In the genomic region with DNA sequence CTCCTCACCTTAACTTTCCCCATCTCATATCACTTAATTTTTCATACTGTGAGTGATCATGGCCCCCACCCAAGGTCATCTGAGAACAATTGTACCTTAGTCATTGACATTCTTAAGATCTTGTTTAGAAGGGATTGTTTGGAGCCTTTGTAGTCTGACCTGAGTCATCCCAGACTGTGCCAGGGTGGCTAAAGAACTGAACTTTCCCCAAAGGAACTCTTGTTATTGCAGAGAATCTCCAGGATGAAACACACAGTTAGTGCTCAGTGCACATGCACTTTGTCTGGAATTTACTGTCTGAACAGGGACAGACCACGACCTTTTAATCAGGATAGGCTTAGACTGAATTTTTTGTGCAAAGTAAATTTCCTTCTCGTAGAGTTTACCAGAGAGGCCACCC, we compare ENCODE assay signal across 14 cellular contexts.
A peak's percentile ranks its signal among the peaks of the same experiment; 100 is the strongest.
DNase-seq lines count a peak whose midpoint lies in the region; ATAC-seq, FAIRE-seq and TF ChIP-seq lines count a peak whose summit lies in the region.
"Had no signal": no experiment of that assay in that cellular context is flagged by ENCODE, and none has a peak within 500 bp of the region (broad histone marks: within the 10 kb centered on the region; RNA-seq: fewer than 3 reads in every experiment).

No MANE protein-coding gene starts in this region.

- H3K36me3 Mint-ChIP-seq in mesothelial cell of epicardium, result peaks cover 3% of the 10 kb centered on the region
- H3K36me3 Mint-ChIP-seq in CD4-positive, alpha-beta memory T cell, result no peaks in the 10 kb centered on the region
- H3K36me3 Mint-ChIP-seq: activated naive CD8-positive, alpha-beta T cell treated with anti-CD3 and anti-CD28 coated beads, Interleukin-2, amount 10 ng/mL, durations not matched to agents 7 days and 5 days; naive B cell had no signal

- no peak overlapping the region for H3K4me3 Mint-ChIP-seq in mesothelial cell of epicardium
- no peak overlapping the region for H3K4me3 Mint-ChIP-seq in CD4-positive, alpha-beta memory T cell
- H3K4me3 Mint-ChIP-seq: activated naive CD8-positive, alpha-beta T cell treated with anti-CD3 and anti-CD28 coated beads, Interleukin-2, amount 10 ng/mL, durations not matched to agents 7 days and 5 days had no signal

- no peaks in the 10 kb centered on the region for H3K9me2 ChIP-seq in Loucy (replicated peaks; ENCODE audit: low read depth, low read length)

- peaks cover 30% of the 10 kb centered on the region for H3K4me1 ChIP-seq in Loucy (ENCODE audit: insufficient read depth, low read length, poor library complexity, severe bottlenecking)
- no peaks in the 10 kb centered on the region for H3K4me1 ChIP-seq in CD4-positive, alpha-beta memory T cell (ENCODE audit: insufficient read depth, low read length)

- DNase-seq in COLO829 (ENCODE audit: low spot score), result peak; percentile 76
- DNase-seq in epithelial cell of proximal tubule (ENCODE audit: low read depth), result peak; percentile 78
- DNase-seq in mesothelial cell of epicardium (ENCODE audit: low spot score in 2 of 2, unreplicated experiment in 2 of 2), result no peak
- no peak for DNase-seq in GM12891 (ENCODE audit: insufficient read length, low spot score)
- no peak for DNase-seq in left lobe of liver (ENCODE audit: low spot score)
- DNase-seq in head of caudate nucleus, result no peak
- DNase-seq in CD4-positive, alpha-beta memory T cell, result no peak
- DNase-seq: activated CD4-positive, alpha-beta T cell treated with anti-CD3 and anti-CD28 coated beads for 4 hours; activated naive CD8-positive, alpha-beta T cell treated with anti-CD3 and anti-CD28 coated beads, Interleukin-2, amount 10 ng/mL, durations not matched to agents 7 days and 5 days; GOT3; naive B cell; NCI-H1694 treated with DMSO at 0.1 percent for 48 hours; stimulated activated CD4-positive, alpha-beta T cell treated with anti-CD3 and anti-CD28 coated beads, Interleukin-2, amount 100 ng/mL, for 48 hours had no signal

- no peaks in the 10 kb centered on the region for H3K9me3 ChIP-seq in Loucy (ENCODE audit: insufficient read depth, low read depth, low read length)
- no peaks in the 10 kb centered on the region for H3K9me3 ChIP-seq in CD4-positive, alpha-beta memory T cell (ENCODE audit: control insufficient read depth in 1 of 2, low read length in 2 of 2)

- POLR2A ChIA-PET in CD4-positive, alpha-beta memory T cell (lab: Charles Lee; ENCODE audit: partially characterized antibody), result no interaction called here

- H3K27ac ChIP-seq in CD4-positive, alpha-beta memory T cell (ENCODE audit: low read depth, low read length), result no peak overlapping the region

- H3K4me1 Mint-ChIP-seq in mesothelial cell of epicardium, result peaks cover 15% of the 10 kb centered on the region
- H3K4me1 Mint-ChIP-seq in CD4-positive, alpha-beta memory T cell, result no peaks in the 10 kb centered on the region
- H3K4me1 Mint-ChIP-seq: activated naive CD8-positive, alpha-beta T cell treated with anti-CD3 and anti-CD28 coated beads, Interleukin-2, amount 10 ng/mL, durations not matched to agents 7 days and 5 days had no signal

- CTCF ChIA-PET in CD4-positive, alpha-beta memory T cell (lab: Charles Lee; ENCODE audit: partially characterized antibody), result no interaction called here

- H4K20me1 ChIP-seq in Loucy (ENCODE audit: insufficient read depth, low read length, poor library complexity, severe bottlenecking), result no peaks in the 10 kb centered on the region

- H2AFZ ChIP-seq in Loucy (ENCODE audit: low read length), result peak overlapping the region; percentile 75

- no peak for FAIRE-seq in GM12891 (lab: Jason Lieb, UNC)

- no peak overlapping the region for H3K4me2 ChIP-seq in Loucy (ENCODE audit: low read depth, low read length, poor library complexity, severe bottlenecking)

- no peaks in the 10 kb centered on the region for H3K79me2 ChIP-seq in Loucy (ENCODE audit: insufficient read depth, low read length)

- no peak for ATAC-seq in left lobe of liver

- H3K27ac Mint-ChIP-seq in mesothelial cell of epicardium, result peak overlapping the region; percentile 38
- H3K27ac Mint-ChIP-seq in CD4-positive, alpha-beta memory T cell, result no peak overlapping the region
- H3K27ac Mint-ChIP-seq: activated naive CD8-positive, alpha-beta T cell treated with anti-CD3 and anti-CD28 coated beads, Interleukin-2, amount 10 ng/mL, durations not matched to agents 7 days and 5 days had no signal

- H3K4me3 ChIP-seq in Loucy (ENCODE audit: low read length, poor library complexity, severe bottlenecking) (no peak overlapping the region), epithelial cell of proximal tubule (ENCODE audit: low read depth, low read length) (no peak overlapping the region)
- H3K4me3 ChIP-seq in CD4-positive, alpha-beta memory T cell (ENCODE audit: low read length in 2 of 2), result no peak overlapping the region

- H3K36me3 ChIP-seq in Loucy (ENCODE audit: insufficient read depth, low read length), result no peaks in the 10 kb centered on the region
- H3K36me3 ChIP-seq in CD4-positive, alpha-beta memory T cell (ENCODE audit: insufficient read depth, low read length), result no peaks in the 10 kb centered on the region

- no peaks in the 10 kb centered on the region for H3K27me3 ChIP-seq in Loucy (ENCODE audit: insufficient read depth, low read length, poor library complexity, severe bottlenecking)
- H3K27me3 ChIP-seq in CD4-positive, alpha-beta memory T cell (ENCODE audit: insufficient read depth, low read length), result no peaks in the 10 kb centered on the region

- H3K9ac ChIP-seq in Loucy (ENCODE audit: low read depth, low read length, poor library complexity, severe bottlenecking), result no peak overlapping the region

- H3K9me3 Mint-ChIP-seq in mesothelial cell of epicardium, result peaks cover 9% of the 10 kb centered on the region
- peaks cover 0 to 4% (median 0%) of the 10 kb centered on the region in 8 donors for H3K9me3 Mint-ChIP-seq in CD4-positive, alpha-beta memory T cell
- H3K9me3 Mint-ChIP-seq: activated naive CD8-positive, alpha-beta T cell treated with anti-CD3 and anti-CD28 coated beads, Interleukin-2, amount 10 ng/mL, durations not matched to agents 7 days and 5 days had no signal

- TF ChIP-seq CTCF in Loucy (conservative IDR thresholded peaks at IDR 0.05; ENCODE audit: low read length) (no peak), epithelial cell of proximal tubule (conservative IDR thresholded peaks at IDR 0.05; ENCODE audit: low read depth, low read length) (no peak), mesothelial cell of epicardium (IDR thresholded peaks at IDR 0.05; ENCODE audit: unreplicated experiment) (no peak)

- intact Hi-C loops in head of caudate nucleus (cut with DNase I), result no loop called here
- intact Hi-C loops in CD4-positive, alpha-beta memory T cell (cut with micrococcal nuclease), result no loop called here

- TF ChIP-seq POLR2A in GM12891 (IDR thresholded peaks at IDR 0.05; ENCODE audit: low read depth, low read length), result no peak

- H3K27me3 Mint-ChIP-seq in mesothelial cell of epicardium (ENCODE audit: low read depth), result no peaks in the 10 kb centered on the region
- no peaks in the 10 kb centered on the region for H3K27me3 Mint-ChIP-seq in CD4-positive, alpha-beta memory T cell
- H3K27me3 Mint-ChIP-seq: activated naive CD8-positive, alpha-beta T cell treated with anti-CD3 and anti-CD28 coated beads, Interleukin-2, amount 10 ng/mL, durations not matched to agents 7 days and 5 days; naive B cell had no signal

- H3F3A ChIP-seq in Loucy (ENCODE audit: low read depth), result no peaks in the 10 kb centered on the region

TF ChIP-seq in GM12891, 5 proteins besides CTCF, POLR2A, EP300 and RAD21:
- TF ChIP-seq POLR2AphosphoS5 (IDR thresholded peaks at IDR 0.05; ENCODE audit: low read depth, low read length) (no peak), PAX5 (IDR thresholded peaks at IDR 0.05; ENCODE audit: insufficient read depth, low read length, severe bottlenecking) (no peak), TAF1 (IDR thresholded peaks at IDR 0.05; ENCODE audit: low read depth, low read length) (no peak), SPI1 (IDR thresholded peaks at IDR 0.05; ENCODE audit: low read depth, low read length) (no peak), POU2F2 (IDR thresholded peaks at IDR 0.05; ENCODE audit: low read depth, low read length) (no peak)
TF ChIP-seq in GM12891: peak in this region for 0.

Comparison
In these comparisons a context has a peak if more than half of its experiments do, and no peak if none do; other contexts are left out.
1. DNase-seq: peak in COLO829 (single experiment) and epithelial cell of proximal tubule (single experiment); none in mesothelial cell of epicardium (0 of 2), GM12891 (single experiment), left lobe of liver (single experiment), head of caudate nucleus (0 of 42) and CD4-positive, alpha-beta memory T cell (0 of 5).